16 cellular contexts compared by ENCODE assay signal in the genomic region with DNA sequence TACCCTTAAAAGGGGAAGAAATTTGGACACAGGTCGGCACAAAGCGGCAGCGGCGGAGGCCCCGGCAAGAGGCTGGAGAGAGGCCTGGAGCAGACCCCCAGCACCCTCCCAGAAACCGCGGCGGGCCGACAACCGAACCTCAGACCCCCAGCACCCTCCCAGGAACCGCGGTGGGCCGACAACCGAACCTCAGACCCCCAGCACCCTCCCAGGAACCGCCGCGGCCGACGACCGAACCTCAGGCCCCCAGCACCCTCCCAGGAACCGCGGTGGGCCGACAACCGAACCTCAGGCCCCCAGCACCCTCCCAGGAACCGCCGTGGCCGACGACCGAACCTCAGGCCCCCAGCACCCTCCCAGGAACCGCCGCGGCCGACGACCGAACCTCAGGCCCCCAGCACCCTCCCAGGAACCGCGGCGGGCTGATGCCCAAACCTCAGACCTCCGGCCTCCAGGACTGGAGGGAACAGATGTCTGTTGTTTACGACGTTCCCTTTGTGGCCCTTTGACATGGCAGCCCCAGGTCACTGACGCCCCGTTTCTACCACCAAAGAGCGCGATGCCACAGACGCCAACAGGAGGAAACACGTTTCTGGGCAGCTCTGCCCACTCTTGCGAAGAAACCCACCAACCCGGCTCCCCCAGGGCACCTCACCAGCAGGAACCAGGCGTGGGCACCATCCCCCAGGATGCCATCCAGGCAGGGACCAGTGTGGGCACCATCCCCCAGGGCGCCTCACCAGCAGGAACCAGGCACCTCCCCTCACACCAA. TPM values are rescaled to one million over a fixed set of nuclear protein-coding genes. Genes with fewer than 3 reads are reported as not detected.
DNase-seq lines count a peak whose midpoint lies in the region; ATAC-seq and TF ChIP-seq lines count a peak whose summit lies in the region.
"Had no signal": no experiment of that assay in that cellular context is flagged by ENCODE, and none has a peak within 500 bp of the region (broad histone marks: within the 10 kb centered on the region; RNA-seq: fewer than 3 reads in every experiment).

No MANE protein-coding gene starts in this region.

- H3K4me1 ChIP-seq in RWPE2 (ENCODE audit: insufficient read depth, poor library complexity, severe bottlenecking) (no peaks in the 10 kb centered on the region), neutrophil (ENCODE audit: control insufficient read depth in 1 of 2, insufficient read depth in 1 of 2, low read depth in 1 of 2, low read length in 1 of 2) (peaks cover 15 to 16% of the 10 kb centered on the region in 2 experiments)

- H3K36me3 Mint-ChIP-seq in CD14-positive monocyte = no peaks in the 10 kb centered on the region

- peaks cover 20% of the 10 kb centered on the region for H3K4me1 Mint-ChIP-seq in CD14-positive monocyte

- H3K9me3 Mint-ChIP-seq in CD14-positive monocyte = peaks cover 2 to 8% (median 6%) of the 10 kb centered on the region in 7 donors
- H3K9me3 Mint-ChIP-seq: CD4-positive, alpha-beta T cell; IgD-negative memory B cell had no signal

- H3K4me3 Mint-ChIP-seq in CD14-positive monocyte = peak overlapping the region; percentile 85 to 94
- H3K4me3 Mint-ChIP-seq: CD4-positive, alpha-beta T cell had no signal

- no peak for DNase-seq in CD14-positive monocyte (ENCODE audit: low spot score)
- DNase-seq in RWPE2 (ENCODE audit: low spot score) = peak; percentile 80
- no peak for DNase-seq in cerebellum (ENCODE audit: low spot score)
- no peak for DNase-seq in T-helper 9 cell
- DNase-seq: Calu3; CD4-positive, alpha-beta T cell; DMS 273 treated with DMSO at 0.1 percent for 48 hours; GM23248 had no signal

- H3K27me3 Mint-ChIP-seq in CD14-positive monocyte (ENCODE audit: low read depth in 3 of 3) = peaks cover 2 to 9% (median 4%) of the 10 kb centered on the region in 3 donors

- H3K27ac ChIP-seq in RWPE2 (ENCODE audit: poor library complexity, severe bottlenecking) = no peak overlapping the region
- peak overlapping the region; percentile 95 for H3K27ac ChIP-seq in neutrophil
- H3K27ac ChIP-seq: GM23248 had no signal

- H3K4me3 ChIP-seq in RWPE2 (ENCODE audit: severe bottlenecking) = no peak overlapping the region
- H3K4me3 ChIP-seq in neutrophil (ENCODE audit: low read depth in 1 of 2, low read length in 1 of 2) = peak overlapping the region in 1 of 2 experiments; percentile 59
- H3K4me3 ChIP-seq: GM23248 had no signal

- ATAC-seq in RWPE2 (ENCODE audit: low read depth) (no peak), HG03520 (IDR thresholded peaks at IDR 0.05; ENCODE audit: unreplicated experiment) (no peak), GM21529 (IDR thresholded peaks at IDR 0.05; ENCODE audit: unreplicated experiment) (no peak)
- ATAC-seq: HCT116 had no signal

- H3K27me3 ChIP-seq in RWPE2 (ENCODE audit: insufficient read depth, poor library complexity, severe bottlenecking) (no peaks in the 10 kb centered on the region), neutrophil (peaks cover 21% of the 10 kb centered on the region)

- TF ChIP-seq CTCF in CD14-positive monocyte (IDR thresholded peaks at IDR 0.05) (no peak), RWPE2 (IDR thresholded peaks at IDR 0.05; ENCODE audit: poor library complexity, severe bottlenecking) (no peak), neutrophil (IDR thresholded peaks at IDR 0.05) (no peak)

- intact Hi-C loops in CD14-positive monocyte (cut with micrococcal nuclease) = loop anchor here in 1 of 2 donors (10.0 kb wide), 1 partner anchor 52 kb away; no protein-coding TSS in a partner anchor

- peak overlapping the region; percentile 99 to 100 (median 100) for H3K27ac Mint-ChIP-seq in CD14-positive monocyte
- H3K27ac Mint-ChIP-seq: CD4-positive, alpha-beta T cell had no signal

- H3K36me3 ChIP-seq in RWPE2 (ENCODE audit: low read depth) (no peaks in the 10 kb centered on the region), neutrophil (no peaks in the 10 kb centered on the region)

- H3K9me3 ChIP-seq in RWPE2 (ENCODE audit: severe bottlenecking) (no peaks in the 10 kb centered on the region), neutrophil (no peaks in the 10 kb centered on the region)

RNA-seq across cellular contexts. Expression of a gene that starts 28.4 kb away (rescaled TPM):
- under 1 TPM; 0.07 to 0.37 TPM for polyA plus RNA-seq in CD14-positive monocyte
- total RNA-seq in cerebellum = 20.3 TPM

RNA-seq across cellular contexts. Expression of a gene that starts 58.6 kb away (rescaled TPM):
- not detected for polyA plus RNA-seq in CD14-positive monocyte
- total RNA-seq in cerebellum = not detected
- total RNA-seq: CD4-positive, alpha-beta T cell; Daoy; GM23248; HT-29 had no signal
- polyA plus RNA-seq: BJ, GM23248 had no signal
